ENCODE assay signal across 19 cellular contexts in genomic region chr6:42907336-42907735, GRCh38. TPM values are rescaled to one million over a fixed set of nuclear protein-coding genes. Genes with fewer than 3 reads are reported as not detected.
DNase-seq lines count a peak whose midpoint lies in the region; ATAC-seq and TF ChIP-seq lines count a peak whose summit lies in the region.
"Had no signal": no experiment of that assay in that cellular context is flagged by ENCODE, and none has a peak within 500 bp of the region (broad histone marks: within the 10 kb centered on the region; RNA-seq: fewer than 3 reads in every experiment).

No MANE protein-coding gene starts in this region.

- H3K27ac ChIP-seq in WERI-Rb-1 (no peak overlapping the region), parathyroid adenoma (no peak overlapping the region)

- H3K9me3 Mint-ChIP-seq in chondrocyte (ENCODE audit: low read depth): no peaks in the 10 kb centered on the region
- H3K9me3 Mint-ChIP-seq in Caco-2 (ENCODE audit: unreplicated experiment): no peaks in the 10 kb centered on the region
- H3K9me3 Mint-ChIP-seq: HFFc6 had no signal

- H3K4me1 Mint-ChIP-seq in chondrocyte (ENCODE audit: low read depth): peaks cover 4% of the 10 kb centered on the region
- peaks cover 6% of the 10 kb centered on the region for H3K4me1 Mint-ChIP-seq in Caco-2 (ENCODE audit: low read depth, unreplicated experiment)

- TF ChIP-seq CTCF in WERI-Rb-1 (IDR thresholded peaks at IDR 0.05; ENCODE audit: low read depth, low read length): no peak
- no peak for TF ChIP-seq CTCF in chondrocyte (IDR thresholded peaks at IDR 0.05)
- no peak for TF ChIP-seq CTCF in parathyroid adenoma (IDR thresholded peaks at IDR 0.05)
- TF ChIP-seq CTCF in Caco-2 (IDR thresholded peaks at IDR 0.05; ENCODE audit: insufficient read depth in 1 of 2, low read depth in 1 of 2, low read length in 1 of 2, severe bottlenecking in 1 of 2, unreplicated experiment in 1 of 2): no peak

- no peak for ATAC-seq in GM19395 (IDR thresholded peaks at IDR 0.05; ENCODE audit: unreplicated experiment)

- H3K9me3 ChIP-seq in WERI-Rb-1 (ENCODE audit: severe bottlenecking) (no peaks in the 10 kb centered on the region), iPS-15b (ENCODE audit: control insufficient read depth, insufficient read depth, low read length) (no peaks in the 10 kb centered on the region), parathyroid adenoma (ENCODE audit: control insufficient read depth, low read length) (no peaks in the 10 kb centered on the region), Caco-2 (no peaks in the 10 kb centered on the region)

- H3K27ac Mint-ChIP-seq in chondrocyte (ENCODE audit: unreplicated experiment): no peak overlapping the region
- H3K27ac Mint-ChIP-seq in Caco-2 (ENCODE audit: unreplicated experiment): no peak overlapping the region
- H3K27ac Mint-ChIP-seq: HFFc6 had no signal

- H3K4me3 ChIP-seq in WERI-Rb-1 (ENCODE audit: low read depth, low read length) (no peak overlapping the region), iPS-15b (ENCODE audit: low read depth, low read length) (no peak overlapping the region), parathyroid adenoma (ENCODE audit: low read depth, low read length) (no peak overlapping the region), Caco-2 (ENCODE audit: low read depth, low read length) (no peak overlapping the region)

- H3K27me3 ChIP-seq in WERI-Rb-1 (ENCODE audit: insufficient read depth, low read depth, severe bottlenecking): no peaks in the 10 kb centered on the region
- no peaks in the 10 kb centered on the region for H3K27me3 ChIP-seq in iPS-15b (ENCODE audit: control insufficient read depth, insufficient read depth, low read length)
- H3K27me3 ChIP-seq in parathyroid adenoma (ENCODE audit: control insufficient read depth, insufficient read depth, low read length): no peaks in the 10 kb centered on the region
- no peaks in the 10 kb centered on the region for H3K27me3 ChIP-seq in Caco-2 (replicated peaks; ENCODE audit: control insufficient read depth, insufficient read depth, low read length)

- no peak overlapping the region for H3K4me3 Mint-ChIP-seq in chondrocyte (ENCODE audit: unreplicated experiment)
- H3K4me3 Mint-ChIP-seq in Caco-2 (ENCODE audit: unreplicated experiment): no peak overlapping the region
- H3K4me3 Mint-ChIP-seq: HFFc6 had no signal

- intact Hi-C loops in Caco-2 (cut with micrococcal nuclease; ENCODE audit: unreplicated experiment): loop anchor here (10.0 kb wide), 3 partner anchors 77 to 597 kb away; partner anchors contain the start of gene PPP2R5D

- H3K36me3 ChIP-seq in WERI-Rb-1: no peaks in the 10 kb centered on the region
- no peaks in the 10 kb centered on the region for H3K36me3 ChIP-seq in iPS-15b (ENCODE audit: control insufficient read depth, insufficient read depth, low read length)
- H3K36me3 ChIP-seq in parathyroid adenoma (ENCODE audit: control insufficient read depth, insufficient read depth, low read length): no peaks in the 10 kb centered on the region
- no peaks in the 10 kb centered on the region for H3K36me3 ChIP-seq in Caco-2 (ENCODE audit: control insufficient read depth, insufficient read depth, low read length)

- no peaks in the 10 kb centered on the region for H3K27me3 Mint-ChIP-seq in chondrocyte (ENCODE audit: low read depth)
- H3K27me3 Mint-ChIP-seq in Caco-2 (ENCODE audit: insufficient read depth, unreplicated experiment): no peaks in the 10 kb centered on the region

- POLR2A ChIA-PET in Caco-2 (lab: Charles Lee): no interaction called here

- H3K79me2 ChIP-seq in parathyroid adenoma: no peaks in the 10 kb centered on the region

- H3K4me2 ChIP-seq in parathyroid adenoma (ENCODE audit: low read length): no peak overlapping the region

- CTCF ChIA-PET in Caco-2 (lab: Charles Lee): interaction anchor here (0.9 kb wide), 1 partner anchor 152 kb away, joined by 3 read pairs; the partner anchor contains the start of genes KLC4 and MRPL2

- H3K36me3 Mint-ChIP-seq in chondrocyte (ENCODE audit: low read depth) (no peaks in the 10 kb centered on the region), Caco-2 (ENCODE audit: insufficient read depth, unreplicated experiment) (no peaks in the 10 kb centered on the region)

- peak overlapping the region; percentile 22 for H2AFZ ChIP-seq in parathyroid adenoma

- BruUV-seq in Caco-2 (replicated peaks; lab: Mats Ljungman, UMichigan): no TSS peak

- no peaks in the 10 kb centered on the region for H3K4me1 ChIP-seq in iPS-15b (ENCODE audit: control insufficient read depth, insufficient read depth, low read length)
- no peaks in the 10 kb centered on the region for H3K4me1 ChIP-seq in parathyroid adenoma
- H3K4me1 ChIP-seq in Caco-2: peaks cover 15% of the 10 kb centered on the region

- H3K9ac ChIP-seq in iPS-15b (ENCODE audit: low read depth, low read length): peak overlapping the region; percentile 37
- no peak overlapping the region for H3K9ac ChIP-seq in parathyroid adenoma

- DNase-seq in WERI-Rb-1 (peak; percentile 47), chondrocyte (ENCODE audit: low spot score) (peak; percentile 82), Caco-2 (no peak), occipital lobe (lab: John Stamatoyannopoulos, UW) (no peak)
- DNase-seq: COR-L47, DMS153, EL, HFFc6, Karpas-422, MM.1S, NCI-H1092 treated with DMSO at 0.1 percent for 48 hours, NCI-H1694, NCI-H2227 treated with DMSO at 0.1 percent for 48 hours, NCI-H524 treated with DMSO at 0.1 percent for 48 hours, SHP77 treated with DMSO at 0.1 percent for 48 hours had no signal

RNA-seq across cellular contexts. Expression of gene PTCRA, which starts 8.5 kb away (rescaled TPM):
- total RNA-seq in chondrocyte (not detected in 3 replicates), Caco-2 (2022) (not detected in 2 replicates), occipital lobe (not detected)
- total RNA-seq: HFFc6, HT-29 had no signal

RNA-seq across cellular contexts. Expression of gene CNPY3, which starts 21.9 kb away (rescaled TPM):
- total RNA-seq in chondrocyte: 41.0 to 57.9 TPM (median 45.5 TPM) in 3 replicates
- 49.2 and 56.1 TPM in 2 replicates for total RNA-seq in Caco-2 (2022)
- total RNA-seq in occipital lobe: 24.6 TPM

RNA-seq across cellular contexts. Expression of gene RPL7L1, which starts 27.9 kb away (rescaled TPM):
- total RNA-seq in chondrocyte (56.4 to 62.7 TPM (median 58.6 TPM) in 3 replicates), Caco-2 (2022) (103 and 110 TPM in 2 replicates), occipital lobe (156 TPM)

RNA-seq across cellular contexts. Expression of gene GNMT, which starts 53.2 kb away (rescaled TPM):
- total RNA-seq in chondrocyte (0.53 TPM in 1 of 3 replicates, not detected in the others), Caco-2 (2022) (not detected in 2 replicates), occipital lobe (not detected)
- total RNA-seq: HT-29 had no signal

Comparison
In these comparisons a context has a peak if more than half of its experiments do, and no peak if none do; other contexts are left out.
1. DNase-seq: peak in WERI-Rb-1 (single experiment) and chondrocyte (single experiment); none in Caco-2 (0 of 2) and occipital lobe (single experiment).